8 cellular contexts compared by ENCODE assay signal in the genomic region with DNA sequence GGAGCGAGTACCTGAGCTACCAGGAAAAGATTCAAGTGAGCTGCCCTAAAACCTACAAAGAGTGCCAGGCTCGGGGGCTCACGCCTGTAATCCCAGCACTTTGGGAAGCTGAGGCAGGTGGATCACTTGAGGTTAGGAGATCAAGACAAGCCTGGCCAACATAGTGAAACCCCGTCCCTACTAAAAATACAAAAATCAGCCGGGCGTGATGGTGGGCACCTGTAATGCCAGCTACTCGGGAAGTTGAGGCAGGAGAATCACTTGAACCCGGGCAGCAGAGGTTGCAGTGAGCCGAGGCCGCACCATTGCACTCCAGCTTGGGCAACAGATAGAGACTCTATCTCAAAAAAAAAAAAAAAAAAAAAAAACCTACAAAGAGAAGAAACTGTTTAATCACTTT. TPM values are rescaled to one million over a fixed set of nuclear protein-coding genes. Genes with fewer than 3 reads are reported as not detected.
A peak's percentile ranks its signal among the peaks of the same experiment; 100 is the strongest.
DNase-seq lines count a peak whose midpoint lies in the region; ATAC-seq and TF ChIP-seq lines count a peak whose summit lies in the region.
"Not testable (repeated sequence)": the region's sequence is repeated elsewhere in the genome, so short reads cannot be mapped to it uniquely, and the experiment has no call there.
"Had no signal": no experiment of that assay in that cellular context is flagged by ENCODE, and none has a peak within 500 bp of the region (broad histone marks: within the 10 kb centered on the region; RNA-seq: fewer than 3 reads in every experiment).

No MANE protein-coding gene starts in this region.

- peak overlapping the region; percentile 97 for H3K27ac Mint-ChIP-seq in activated T-helper 2 cell treated with anti-CD3 and anti-CD28 coated beads, Interferon-gamma antibody, Interleukin-2, Interleukin-4, amounts not matched to agents 10 μg/mL and 5 μg/mL and 100 μg/mL, durations not matched to agents 14 hours and 24 hours and 36 hours
- peak overlapping the region; percentile 91 for H3K27ac Mint-ChIP-seq in progenitor cell of endocrine pancreas

- not testable (repeated sequence) for H3K9ac ChIP-seq in DND-41 (ENCODE audit: low read depth, low read length); OCI-LY1 (ENCODE audit: low read length)

- H3K9me3 Mint-ChIP-seq in activated T-helper 2 cell treated with anti-CD3 and anti-CD28 coated beads, Interferon-gamma antibody, Interleukin-2, Interleukin-4, amounts not matched to agents 10 μg/mL and 5 μg/mL and 100 μg/mL, durations not matched to agents 14 hours and 24 hours and 36 hours; progenitor cell of endocrine pancreas (ENCODE audit: low read depth): not testable (repeated sequence)

- not testable (repeated sequence) for DNase-seq in DND-41; activated T-helper 2 cell treated with anti-CD3 and anti-CD28 coated beads, Interferon-gamma antibody, Interleukin-2, Interleukin-4, amounts not matched to agents 10 μg/mL and 5 μg/mL and 100 μg/mL, durations not matched to agents 14 hours and 24 hours and 36 hours (ENCODE audit: low spot score); progenitor cell of endocrine pancreas (ENCODE audit: low spot score, unreplicated experiment); uterus
- DNase-seq in left lobe of liver (ENCODE audit: low spot score) = peak; percentile 35

- peaks cover 29% of the 10 kb centered on the region for H3K36me3 ChIP-seq in DND-41 (ENCODE audit: insufficient read depth, low read length)
- peaks cover 40% of the 10 kb centered on the region for H3K36me3 ChIP-seq in OCI-LY1 (ENCODE audit: insufficient read depth, low read length)
- H3K36me3 ChIP-seq in uterus = not testable (repeated sequence)

- not testable (repeated sequence) for TF ChIP-seq POLR2A in uterus (IDR thresholded peaks at IDR 0.05)

- H3K79me2 ChIP-seq in DND-41 (ENCODE audit: insufficient read depth, low read length) = peaks cover 81% of the 10 kb centered on the region
- peaks cover 45% of the 10 kb centered on the region for H3K79me2 ChIP-seq in OCI-LY1 (ENCODE audit: insufficient read depth, low read length)

- not testable (repeated sequence) for H3K9me3 ChIP-seq in DND-41 (ENCODE audit: insufficient read depth, low read length, severe bottlenecking); OCI-LY1 (ENCODE audit: low read length); uterus

- H3K36me3 Mint-ChIP-seq in activated T-helper 2 cell treated with anti-CD3 and anti-CD28 coated beads, Interferon-gamma antibody, Interleukin-2, Interleukin-4, amounts not matched to agents 10 μg/mL and 5 μg/mL and 100 μg/mL, durations not matched to agents 14 hours and 24 hours and 36 hours (ENCODE audit: low read depth) = peaks cover 41% of the 10 kb centered on the region
- H3K36me3 Mint-ChIP-seq in progenitor cell of endocrine pancreas (ENCODE audit: insufficient read depth) = not testable (repeated sequence)

- H3K4me3 ChIP-seq in DND-41 (ENCODE audit: low read depth in 1 of 2, low read length in 2 of 2); uterus: not testable (repeated sequence)
- peak overlapping the region; percentile 97 for H3K4me3 ChIP-seq in OCI-LY1 (ENCODE audit: low read depth, low read length, poor library complexity, severe bottlenecking)

- intact Hi-C loops in activated T-helper 2 cell treated with anti-CD3 and anti-CD28 coated beads, Interferon-gamma antibody, Interleukin-2, Interleukin-4, amounts not matched to agents 10 μg/mL and 5 μg/mL and 100 μg/mL, durations not matched to agents 14 hours and 24 hours and 36 hours (cut with micrococcal nuclease) = loop anchor here (10.0 kb wide), 1 partner anchor 922 kb away; a partner anchor contains a TSS
- intact Hi-C loops in uterus (cut with DNase I; ENCODE audit: low total_unique reads) = not testable (repeated sequence)

- not testable (repeated sequence) for H3K27me3 Mint-ChIP-seq in activated T-helper 2 cell treated with anti-CD3 and anti-CD28 coated beads, Interferon-gamma antibody, Interleukin-2, Interleukin-4, amounts not matched to agents 10 μg/mL and 5 μg/mL and 100 μg/mL, durations not matched to agents 14 hours and 24 hours and 36 hours (ENCODE audit: low read depth); progenitor cell of endocrine pancreas

- H3K4me2 ChIP-seq in DND-41 (ENCODE audit: insufficient read depth, low read length) (peak overlapping the region; percentile 67; the same call in 1 of the 2 replicates), OCI-LY1 (ENCODE audit: low read length) (peak overlapping the region; percentile 83)

- H3K27ac ChIP-seq in DND-41 (ENCODE audit: low read length) (0 out of 2 replicates have a peak overlapping the region, but pooled peaks have one; percentile 95), OCI-LY1 (ENCODE audit: low read depth, low read length, poor library complexity, severe bottlenecking) (peak overlapping the region; percentile 89), uterus (peak overlapping the region; percentile 94 to 100)

- ATAC-seq in DND-41 (ENCODE audit: insufficient read depth, low read depth); left lobe of liver: not testable (repeated sequence)

- not testable (repeated sequence) for H3K27me3 ChIP-seq in DND-41 (ENCODE audit: insufficient read depth, low read length, poor library complexity); OCI-LY1 (ENCODE audit: insufficient read depth, low read length); uterus

- H2AFZ ChIP-seq in DND-41 (ENCODE audit: low read depth, low read length); OCI-LY1 (ENCODE audit: low read length): not testable (repeated sequence)

- H4K20me1 ChIP-seq in DND-41 (ENCODE audit: insufficient read depth, low read length) = peaks cover 12% of the 10 kb centered on the region; the same call in 1 of the 2 replicates
- H4K20me1 ChIP-seq in OCI-LY1 (ENCODE audit: insufficient read depth, low read length) = not testable (repeated sequence)

- H3K9me2 ChIP-seq in OCI-LY1 (ENCODE audit: low read depth, low read length) = not testable (repeated sequence)

- not testable (repeated sequence) for TF ChIP-seq CTCF in DND-41 (IDR thresholded peaks at IDR 0.05; ENCODE audit: borderline replicate concordance, extremely low read depth, low read length, poor library complexity, severe bottlenecking); OCI-LY1 (IDR thresholded peaks at IDR 0.05; ENCODE audit: low read length); progenitor cell of endocrine pancreas (IDR thresholded peaks at IDR 0.05; ENCODE audit: unreplicated experiment); uterus (IDR thresholded peaks at IDR 0.05)

- not testable (repeated sequence) for H3K4me3 Mint-ChIP-seq in activated T-helper 2 cell treated with anti-CD3 and anti-CD28 coated beads, Interferon-gamma antibody, Interleukin-2, Interleukin-4, amounts not matched to agents 10 μg/mL and 5 μg/mL and 100 μg/mL, durations not matched to agents 14 hours and 24 hours and 36 hours (ENCODE audit: low read depth)
- H3K4me3 Mint-ChIP-seq in progenitor cell of endocrine pancreas (ENCODE audit: low read depth) = peak overlapping the region; percentile 14

- H3F3A ChIP-seq in OCI-LY1 (ENCODE audit: insufficient read depth, low read length) = not testable (repeated sequence)

- peaks cover 14% of the 10 kb centered on the region for H3K4me1 Mint-ChIP-seq in activated T-helper 2 cell treated with anti-CD3 and anti-CD28 coated beads, Interferon-gamma antibody, Interleukin-2, Interleukin-4, amounts not matched to agents 10 μg/mL and 5 μg/mL and 100 μg/mL, durations not matched to agents 14 hours and 24 hours and 36 hours (ENCODE audit: low read depth)
- peaks cover 19% of the 10 kb centered on the region for H3K4me1 Mint-ChIP-seq in progenitor cell of endocrine pancreas (ENCODE audit: low read depth)

- H3K4me1 ChIP-seq in DND-41 (ENCODE audit: insufficient read depth, low read length) = peaks cover 32% of the 10 kb centered on the region
- H3K4me1 ChIP-seq in OCI-LY1 (ENCODE audit: insufficient read depth, low read length, severe bottlenecking) = peaks cover 25% of the 10 kb centered on the region
- H3K4me1 ChIP-seq in uterus = not testable (repeated sequence)

RNA-seq across cellular contexts. Expression of a gene that starts 3.0 kb away (rescaled TPM):
- 195 and 198 TPM in 2 replicates for total RNA-seq in activated T-helper 2 cell treated with anti-CD3 and anti-CD28 coated beads, Interferon-gamma antibody, Interleukin-2, Interleukin-4, amounts not matched to agents 10 μg/mL and 5 μg/mL and 100 μg/mL, durations not matched to agents 14 hours and 24 hours and 36 hours
- 12.9 TPM for total RNA-seq in left lobe of liver
- 52.1 TPM in 2 replicates for total RNA-seq in progenitor cell of endocrine pancreas
- 10 to 100 TPM in 3 of 4 donors, 1 to 10 TPM in 1; 1.3 to 55.1 (median 38.6) TPM for total RNA-seq in uterus

RNA-seq across cellular contexts. Expression of a gene that starts 24.7 kb away (rescaled TPM):
- total RNA-seq in activated T-helper 2 cell treated with anti-CD3 and anti-CD28 coated beads, Interferon-gamma antibody, Interleukin-2, Interleukin-4, amounts not matched to agents 10 μg/mL and 5 μg/mL and 100 μg/mL, durations not matched to agents 14 hours and 24 hours and 36 hours = not detected in 2 replicates
- total RNA-seq in left lobe of liver (5.6 TPM), progenitor cell of endocrine pancreas (13.1 and 16.6 TPM in 2 replicates), uterus (under 1 TPM in 2 of 4 donors, not detected in 2; 0.88 to 0.90 TPM)
- total RNA-seq: LHCN-M2, SJSA1 had no signal

RNA-seq across cellular contexts. Expression of a gene that starts 35.9 kb away (rescaled TPM):
- 103 and 105 TPM in 2 replicates for total RNA-seq in activated T-helper 2 cell treated with anti-CD3 and anti-CD28 coated beads, Interferon-gamma antibody, Interleukin-2, Interleukin-4, amounts not matched to agents 10 μg/mL and 5 μg/mL and 100 μg/mL, durations not matched to agents 14 hours and 24 hours and 36 hours
- total RNA-seq in left lobe of liver (88.5 TPM), progenitor cell of endocrine pancreas (129 and 136 TPM in 2 replicates), uterus (10 to 100 TPM; 33.2 to 96.7 (median 68.8) TPM)

RNA-seq across cellular contexts. Expression of a gene that starts 39.7 kb away (rescaled TPM):
- total RNA-seq in activated T-helper 2 cell treated with anti-CD3 and anti-CD28 coated beads, Interferon-gamma antibody, Interleukin-2, Interleukin-4, amounts not matched to agents 10 μg/mL and 5 μg/mL and 100 μg/mL, durations not matched to agents 14 hours and 24 hours and 36 hours = 0.39 and 0.98 TPM in 2 replicates
- 3.0 TPM for total RNA-seq in left lobe of liver
- 2.0 and 2.9 TPM in 2 replicates for total RNA-seq in progenitor cell of endocrine pancreas
- 10 to 100 TPM in 1 of 4 donors, 1 to 10 TPM in 2, under 1 TPM in 1; 0.88 to 60.8 (median 6.2) TPM for total RNA-seq in uterus

RNA-seq across cellular contexts. Expression of a gene that starts 49.4 kb away (rescaled TPM):
- 4.2 TPM in 2 replicates for total RNA-seq in activated T-helper 2 cell treated with anti-CD3 and anti-CD28 coated beads, Interferon-gamma antibody, Interleukin-2, Interleukin-4, amounts not matched to agents 10 μg/mL and 5 μg/mL and 100 μg/mL, durations not matched to agents 14 hours and 24 hours and 36 hours
- 5.3 TPM for total RNA-seq in left lobe of liver
- total RNA-seq in progenitor cell of endocrine pancreas = 1.9 and 2.7 TPM in 2 replicates
- 10 to 100 TPM in 1 of 4 donors, 1 to 10 TPM in 2, not detected in 1; 2.9 to 30.3 (median 4.9) TPM for total RNA-seq in uterus
